Comparison of ENCODE assay signal across 8 cellular contexts in the genomic region with DNA sequence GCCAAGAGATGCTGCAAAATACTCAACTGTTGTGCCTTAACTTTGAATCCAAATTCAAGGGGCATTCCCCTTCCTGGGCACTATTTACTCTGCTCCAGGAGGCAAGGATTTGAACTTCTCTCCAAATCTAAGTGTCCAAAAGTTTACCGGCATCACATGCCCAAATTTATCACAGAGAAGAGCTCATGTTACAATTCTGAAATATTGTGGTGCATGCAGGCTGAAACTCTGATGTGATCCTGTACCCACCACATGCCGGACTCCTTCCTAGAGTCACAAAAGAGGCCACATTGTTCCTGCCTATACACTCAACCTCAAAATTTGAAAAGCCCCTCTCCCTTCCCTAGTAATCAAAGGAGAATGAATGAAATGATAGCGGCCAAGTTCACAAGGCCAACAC. TPM values are rescaled to one million over a fixed set of nuclear protein-coding genes. Genes with fewer than 3 reads are reported as not detected.
DNase-seq lines count a peak whose midpoint lies in the region; ATAC-seq and TF ChIP-seq lines count a peak whose summit lies in the region.

No MANE protein-coding gene starts in this region.

- H3K9ac ChIP-seq in PC-3 (ENCODE audit: low read length), result peak overlapping the region; percentile 91

- TSS peak; percentile 56 for BruUV-seq in Caco-2 (replicated peaks; lab: Mats Ljungman, UMichigan)
- BruUV-seq in PC-3 (replicated peaks; lab: Mats Ljungman, UMichigan), result TSS peak; percentile 56

- H3K4me3 Mint-ChIP-seq in Caco-2 (ENCODE audit: unreplicated experiment) (peak overlapping the region; percentile 100), endothelial cell (ENCODE audit: unreplicated experiment) (peak overlapping the region; percentile 97)

- H3K27me3 ChIP-seq in Caco-2 (replicated peaks; ENCODE audit: control insufficient read depth, insufficient read depth, low read length) (no peaks in the 10 kb centered on the region), PC-3 (ENCODE audit: low read length) (no peaks in the 10 kb centered on the region), neutrophil (no peaks in the 10 kb centered on the region)

- H3K27me3 Mint-ChIP-seq in Caco-2 (ENCODE audit: insufficient read depth, unreplicated experiment) (no peaks in the 10 kb centered on the region), endothelial cell (ENCODE audit: unreplicated experiment) (peaks cover 7% of the 10 kb centered on the region)

- H3K9me2 ChIP-seq in PC-3 (replicated peaks; ENCODE audit: low read length), result no peaks in the 10 kb centered on the region

- no peak for DNase-seq in Caco-2
- peak; percentile 15 for DNase-seq in PC-3
- no peak for DNase-seq in endothelial cell (ENCODE audit: low spot score)
- no peak for DNase-seq in glomerular visceral epithelial cell (ENCODE audit: extremely low spot score)
- DNase-seq in COR-L47 (lab: John Stamatoyannopoulos, UW), result no peak

- H3K9me3 ChIP-seq in Caco-2 (no peaks in the 10 kb centered on the region), PC-3 (ENCODE audit: low read length) (no peaks in the 10 kb centered on the region), neutrophil (no peaks in the 10 kb centered on the region)

- POLR2A ChIA-PET in Caco-2 (lab: Charles Lee), result interaction anchor here (0.6 kb wide), 1 partner anchor 218 kb away, joined by 3 read pairs; no protein-coding TSS in a partner anchor
- POLR2A ChIA-PET in PC-3 (lab: Charles Lee; ENCODE audit: unreplicated experiment), result no interaction called here

- H3K4me2 ChIP-seq in PC-3 (ENCODE audit: low read length), result peak overlapping the region; percentile 94

- H3K79me2 ChIP-seq in PC-3 (ENCODE audit: low read length), result peaks cover 51% of the 10 kb centered on the region

- H3K4me1 Mint-ChIP-seq in Caco-2 (ENCODE audit: low read depth, unreplicated experiment) (peaks cover 10% of the 10 kb centered on the region), endothelial cell (ENCODE audit: unreplicated experiment) (peaks cover 17% of the 10 kb centered on the region)

- H4K20me1 ChIP-seq in PC-3 (ENCODE audit: low read length), result peaks cover 23% of the 10 kb centered on the region; the same call in 1 of the 2 replicates

- peak overlapping the region; percentile 99; the same call in 1 of the 2 replicates for H2AFZ ChIP-seq in PC-3 (ENCODE audit: low read length)

- peaks cover 24% of the 10 kb centered on the region for H3K36me3 Mint-ChIP-seq in Caco-2 (ENCODE audit: insufficient read depth, unreplicated experiment)
- peaks cover 4% of the 10 kb centered on the region for H3K36me3 Mint-ChIP-seq in endothelial cell (ENCODE audit: low read depth, unreplicated experiment)

- TF ChIP-seq CTCF in Caco-2 (IDR thresholded peaks at IDR 0.05; ENCODE audit: insufficient read depth in 1 of 2, low read depth in 1 of 2, low read length in 1 of 2, severe bottlenecking in 1 of 2, unreplicated experiment in 1 of 2) (no peak), PC-3 (conservative IDR thresholded peaks at IDR 0.05; ENCODE audit: low read depth, low read length) (no peak), endothelial cell (IDR thresholded peaks at IDR 0.05; ENCODE audit: unreplicated experiment) (no peak), neutrophil (IDR thresholded peaks at IDR 0.05) (no peak)

- peak overlapping the region; percentile 89 for H3K27ac Mint-ChIP-seq in Caco-2 (ENCODE audit: unreplicated experiment)
- H3K27ac Mint-ChIP-seq in endothelial cell (ENCODE audit: unreplicated experiment), result peak overlapping the region; percentile 91

- H3K27ac ChIP-seq in PC-3 (ENCODE audit: low read length) (no peak overlapping the region), neutrophil (peak overlapping the region; percentile 89)

- CTCF ChIA-PET in Caco-2 (lab: Charles Lee) (interaction anchor here (0.8 to 1.2 kb wide), 2 partner anchors 16 to 32 kb away, joined by 3 to 5 read pairs; no protein-coding TSS in a partner anchor), PC-3 (lab: Charles Lee) (interaction anchor here (0.6 to 1.7 kb wide), 5 partner anchors 16 to 233 kb away, joined by 4 to 10 read pairs (median 5); no protein-coding TSS in a partner anchor)

- H3K4me1 ChIP-seq in Caco-2 (peaks cover 5% of the 10 kb centered on the region; the same call in 1 of the 2 replicates), PC-3 (ENCODE audit: insufficient read depth, low read length) (peaks cover 11% of the 10 kb centered on the region; the same call in 1 of the 2 replicates), neutrophil (ENCODE audit: control insufficient read depth in 1 of 2, insufficient read depth in 1 of 2, low read depth in 1 of 2, low read length in 1 of 2) (peaks cover 22 to 26% of the 10 kb centered on the region in 2 experiments)

- ATAC-seq in PC-3 (no peak), GM18511 (IDR thresholded peaks at IDR 0.05; ENCODE audit: unreplicated experiment) (no peak), GM21526 (IDR thresholded peaks at IDR 0.05; ENCODE audit: low FRiP score, unreplicated experiment) (no peak)

- H3K36me3 ChIP-seq in Caco-2 (ENCODE audit: control insufficient read depth, insufficient read depth, low read length) (no peaks in the 10 kb centered on the region), PC-3 (ENCODE audit: low read depth, low read length) (no peaks in the 10 kb centered on the region), neutrophil (peaks cover 9% of the 10 kb centered on the region)

- intact Hi-C loops in Caco-2 (cut with micrococcal nuclease; ENCODE audit: unreplicated experiment), result no loop called here
- intact Hi-C loops in PC-3 (cut with micrococcal nuclease), result no loop called here

- peak overlapping the region; percentile 89 for H3K4me3 ChIP-seq in Caco-2 (ENCODE audit: low read depth, low read length)
- peak overlapping the region; percentile 92 for H3K4me3 ChIP-seq in PC-3 (ENCODE audit: low read length)
- peak overlapping the region; percentile 92 to 96 for H3K4me3 ChIP-seq in neutrophil (ENCODE audit: low read depth in 1 of 2, low read length in 1 of 2)

- H3K9me3 Mint-ChIP-seq in Caco-2 (ENCODE audit: unreplicated experiment) (no peaks in the 10 kb centered on the region), endothelial cell (ENCODE audit: unreplicated experiment) (no peaks in the 10 kb centered on the region)

- H3F3A ChIP-seq in PC-3 (ENCODE audit: low read length, unreplicated experiment), result no peaks in the 10 kb centered on the region

RNA-seq across cellular contexts. Expression of a gene that starts 1.3 kb away (rescaled TPM):
- total RNA-seq in Caco-2 (2022) (10.9 and 12.7 TPM in 2 replicates), PC-3 (2014; rRNA removed) (4.0 and 4.1 TPM in 2 replicates), endothelial cell (ENCODE audit: unreplicated experiment) (20.4 TPM)

RNA-seq across cellular contexts. Expression of a gene that starts 59.1 kb away (rescaled TPM):
- 0.14 and 0.23 TPM in 2 replicates for total RNA-seq in Caco-2 (2022)
- 0.15 and 0.23 TPM in 2 replicates for total RNA-seq in PC-3 (2014; rRNA removed)
- 3.9 TPM for total RNA-seq in endothelial cell (ENCODE audit: unreplicated experiment)
